1 cellular context compared by ENCODE assay signal in the genomic region with DNA sequence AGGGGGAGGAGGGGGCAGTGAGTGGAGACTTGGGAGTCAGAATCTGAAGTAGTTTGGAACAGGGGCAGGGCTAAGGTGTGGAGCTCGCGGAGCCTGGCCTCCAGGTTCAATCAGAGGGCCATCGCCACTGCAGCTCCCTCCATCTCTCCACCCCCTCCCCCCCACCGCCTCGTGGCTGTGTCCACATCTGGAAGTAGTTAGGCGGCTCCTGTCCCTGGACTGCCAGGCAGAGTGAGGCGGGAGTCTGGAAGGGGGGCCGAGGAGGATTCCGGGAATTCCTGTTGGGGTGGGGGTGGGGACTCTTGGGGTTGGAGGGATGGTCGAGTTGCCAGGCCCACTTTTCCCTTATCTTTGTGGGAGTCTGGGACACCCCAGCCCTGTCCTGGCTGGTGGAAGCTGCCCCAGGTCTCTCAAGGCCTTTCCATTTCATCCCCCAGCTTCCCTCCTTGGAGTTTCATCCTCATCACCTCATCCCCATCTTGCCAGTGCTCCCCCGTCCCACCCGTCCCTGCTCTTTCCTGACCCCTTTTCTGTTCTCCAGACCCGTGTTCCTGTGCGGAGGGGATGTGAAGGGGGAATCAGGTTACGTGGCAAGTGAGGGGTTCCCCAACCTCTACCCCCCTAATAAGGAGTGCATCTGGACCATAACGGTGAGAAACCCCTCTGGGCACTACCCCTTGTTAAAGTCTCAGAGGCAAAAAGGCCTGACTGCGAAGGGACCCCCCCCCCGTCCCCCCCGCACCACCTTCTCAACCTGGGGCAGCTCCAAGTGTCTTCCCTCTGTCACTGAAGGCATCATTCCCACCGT.
TF ChIP-seq lines count a peak whose summit lies in the region.

No MANE protein-coding gene starts in this region.

TF ChIP-seq in WTC11, 78 proteins besides CTCF, POLR2A, EP300 and RAD21:
- TF ChIP-seq, protein P1, sequence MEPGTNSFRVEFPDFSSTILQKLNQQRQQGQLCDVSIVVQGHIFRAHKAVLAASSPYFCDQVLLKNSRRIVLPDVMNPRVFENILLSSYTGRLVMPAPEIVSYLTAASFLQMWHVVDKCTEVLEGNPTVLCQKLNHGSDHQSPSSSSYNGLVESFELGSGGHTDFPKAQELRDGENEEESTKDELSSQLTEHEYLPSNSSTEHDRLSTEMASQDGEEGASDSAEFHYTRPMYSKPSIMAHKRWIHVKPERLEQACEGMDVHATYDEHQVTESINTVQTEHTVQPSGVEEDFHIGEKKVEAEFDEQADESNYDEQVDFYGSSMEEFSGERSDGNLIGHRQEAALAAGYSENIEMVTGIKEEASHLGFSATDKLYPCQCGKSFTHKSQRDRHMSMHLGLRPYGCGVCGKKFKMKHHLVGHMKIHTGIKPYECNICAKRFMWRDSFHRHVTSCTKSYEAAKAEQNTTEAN (CRISPR knock-in tag; IDR thresholded peaks at IDR 0.05) = no peak
- TF ChIP-seq CREB1 (CRISPR knock-in tag; IDR thresholded peaks at IDR 0.05) (no peak), RELA (CRISPR knock-in tag; IDR thresholded peaks at IDR 0.05; ENCODE audit: borderline replicate concordance) (no peak), ETV6 (CRISPR knock-in tag; IDR thresholded peaks at IDR 0.05) (0 out of 2 replicates have a peak, but pooled peaks have one; percentile 23), ZNF263 (CRISPR knock-in tag; IDR thresholded peaks at IDR 0.05; ENCODE audit: low read depth) (0 out of 2 replicates have a peak, but pooled peaks have one; percentile 48), EMX1 (CRISPR knock-in tag; IDR thresholded peaks at IDR 0.05) (no peak), ESRRA (CRISPR knock-in tag; IDR thresholded peaks at IDR 0.05; ENCODE audit: borderline replicate concordance) (no peak), USF2 (CRISPR knock-in tag; IDR thresholded peaks at IDR 0.05) (no peak), ZNF512 (CRISPR knock-in tag; IDR thresholded peaks at IDR 0.05; ENCODE audit: borderline replicate concordance) (no peak), ATF1 (CRISPR knock-in tag; IDR thresholded peaks at IDR 0.05) (no peak), MXD4 (CRISPR knock-in tag; IDR thresholded peaks at IDR 0.05; ENCODE audit: borderline replicate concordance) (no peak), ZNF416 (CRISPR knock-in tag; IDR thresholded peaks at IDR 0.05) (no peak), TCF7 (CRISPR knock-in tag; IDR thresholded peaks at IDR 0.05; ENCODE audit: low read depth) (no peak), GRHL2 (CRISPR knock-in tag; IDR thresholded peaks at IDR 0.05; ENCODE audit: insufficient replicate concordance, severe bottlenecking) (no peak), TEAD4 (CRISPR knock-in tag; IDR thresholded peaks at IDR 0.05) (no peak), PRRX2 (CRISPR knock-in tag; IDR thresholded peaks at IDR 0.05) (no peak), ELF4 (CRISPR knock-in tag; IDR thresholded peaks at IDR 0.05; ENCODE audit: low read depth) (no peak), OVOL2 (CRISPR knock-in tag; IDR thresholded peaks at IDR 0.05; ENCODE audit: borderline replicate concordance) (no peak), NR3C1 (CRISPR knock-in tag; conservative IDR thresholded peaks at IDR 0.05; ENCODE audit: low read depth) (no peak), NFE2L1 (CRISPR knock-in tag; IDR thresholded peaks at IDR 0.05) (no peak), RORB (CRISPR knock-in tag; IDR thresholded peaks at IDR 0.05) (no peak), MYBL2 (CRISPR knock-in tag; IDR thresholded peaks at IDR 0.05) (no peak), HMGA2 (CRISPR knock-in tag; IDR thresholded peaks at IDR 0.05) (no peak), SP1 (CRISPR knock-in tag; conservative IDR thresholded peaks at IDR 0.05) (no peak)
- TF ChIP-seq, protein P2, sequence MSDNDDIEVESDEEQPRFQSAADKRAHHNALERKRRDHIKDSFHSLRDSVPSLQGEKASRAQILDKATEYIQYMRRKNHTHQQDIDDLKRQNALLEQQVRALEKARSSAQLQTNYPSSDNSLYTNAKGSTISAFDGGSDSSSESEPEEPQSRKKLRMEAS (CRISPR knock-in tag; IDR thresholded peaks at IDR 0.05) = peak; percentile 54; the same call in 1 of the 2 replicates
- TF ChIP-seq, protein P3, sequence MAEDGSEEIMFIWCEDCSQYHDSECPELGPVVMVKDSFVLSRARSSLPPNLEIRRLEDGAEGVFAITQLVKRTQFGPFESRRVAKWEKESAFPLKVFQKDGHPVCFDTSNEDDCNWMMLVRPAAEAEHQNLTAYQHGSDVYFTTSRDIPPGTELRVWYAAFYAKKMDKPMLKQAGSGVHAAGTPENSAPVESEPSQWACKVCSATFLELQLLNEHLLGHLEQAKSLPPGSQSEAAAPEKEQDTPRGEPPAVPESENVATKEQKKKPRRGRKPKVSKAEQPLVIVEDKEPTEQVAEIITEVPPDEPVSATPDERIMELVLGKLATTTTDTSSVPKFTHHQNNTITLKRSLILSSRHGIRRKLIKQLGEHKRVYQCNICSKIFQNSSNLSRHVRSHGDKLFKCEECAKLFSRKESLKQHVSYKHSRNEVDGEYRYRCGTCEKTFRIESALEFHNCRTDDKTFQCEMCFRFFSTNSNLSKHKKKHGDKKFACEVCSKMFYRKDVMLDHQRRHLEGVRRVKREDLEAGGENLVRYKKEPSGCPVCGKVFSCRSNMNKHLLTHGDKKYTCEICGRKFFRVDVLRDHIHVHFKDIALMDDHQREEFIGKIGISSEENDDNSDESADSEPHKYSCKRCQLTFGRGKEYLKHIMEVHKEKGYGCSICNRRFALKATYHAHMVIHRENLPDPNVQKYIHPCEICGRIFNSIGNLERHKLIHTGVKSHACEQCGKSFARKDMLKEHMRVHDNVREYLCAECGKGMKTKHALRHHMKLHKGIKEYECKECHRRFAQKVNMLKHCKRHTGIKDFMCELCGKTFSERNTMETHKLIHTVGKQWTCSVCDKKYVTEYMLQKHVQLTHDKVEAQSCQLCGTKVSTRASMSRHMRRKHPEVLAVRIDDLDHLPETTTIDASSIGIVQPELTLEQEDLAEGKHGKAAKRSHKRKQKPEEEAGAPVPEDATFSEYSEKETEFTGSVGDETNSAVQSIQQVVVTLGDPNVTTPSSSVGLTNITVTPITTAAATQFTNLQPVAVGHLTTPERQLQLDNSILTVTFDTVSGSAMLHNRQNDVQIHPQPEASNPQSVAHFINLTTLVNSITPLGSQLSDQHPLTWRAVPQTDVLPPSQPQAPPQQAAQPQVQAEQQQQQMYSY (CRISPR knock-in tag; IDR thresholded peaks at IDR 0.05) = peak; percentile 27; the same call in 1 of the 2 replicates
TF ChIP-seq in WTC11: peak in this region for 4.
